1 cellular context compared by ENCODE assay signal in genomic region chr3:182136008-182136910, GRCh38.
TF ChIP-seq lines count a peak whose summit lies in the region.

No MANE protein-coding gene starts in this region.

TF ChIP-seq in HepG2, 621 proteins besides CTCF, POLR2A, EP300 and RAD21 (continued from another document and continues in another):
- TF ChIP-seq SOX5 (CRISPR knock-in tag; IDR thresholded peaks at IDR 0.05; ENCODE audit: borderline replicate concordance) (peak; percentile 67), TCF12 (IDR thresholded peaks at IDR 0.05) (no peak), TCF12 (CRISPR knock-in tag; IDR thresholded peaks at IDR 0.05) (no peak), FOXJ3 (CRISPR knock-in tag; IDR thresholded peaks at IDR 0.05; ENCODE audit: borderline replicate concordance) (peak; percentile 62; the same call in 1 of the 2 replicates), NR2F6 (IDR thresholded peaks at IDR 0.05) (no peak; the same call in 1 of the 2 replicates), NR2F6 (CRISPR knock-in tag; IDR thresholded peaks at IDR 0.05) (0 out of 2 replicates have a peak, but pooled peaks have one; percentile 20), HMG20A (CRISPR knock-in tag; IDR thresholded peaks at IDR 0.05; ENCODE audit: borderline replicate concordance) (peak; percentile 76; the same call in 1 of the 2 replicates), ZHX2 (IDR thresholded peaks at IDR 0.05; ENCODE audit: low read depth) (0 out of 2 replicates have a peak, but pooled peaks have one; percentile 33), ZHX2 (CRISPR knock-in tag; IDR thresholded peaks at IDR 0.05; ENCODE audit: borderline replicate concordance) (no peak), ZNF567 (CRISPR knock-in tag; IDR thresholded peaks at IDR 0.05; ENCODE audit: borderline replicate concordance) (no peak), FOXM1 (CRISPR knock-in tag; IDR thresholded peaks at IDR 0.05) (no peak), BCL6 (CRISPR knock-in tag; IDR thresholded peaks at IDR 0.05) (peak; percentile 88), MAFF (IDR thresholded peaks at IDR 0.05; ENCODE audit: low read depth, low read length) (peak; percentile 68), TEAD3 (CRISPR knock-in tag; optimal IDR thresholded peaks at IDR 0.05; ENCODE audit: borderline replicate concordance) (peak; percentile 31), TFAP4 (IDR thresholded peaks at IDR 0.05; ENCODE audit: borderline replicate concordance, low read depth) (peak; percentile 98), ZNF614 (CRISPR knock-in tag; IDR thresholded peaks at IDR 0.05; ENCODE audit: borderline replicate concordance) (0 out of 2 replicates have a peak, but pooled peaks have one; percentile 27), ATM (IDR thresholded peaks at IDR 0.05; ENCODE audit: borderline replicate concordance) (no peak), SP5 (CRISPR knock-in tag; IDR thresholded peaks at IDR 0.05; ENCODE audit: borderline replicate concordance, low read depth) (peak; percentile 61), ZMYM4 (CRISPR knock-in tag; IDR thresholded peaks at IDR 0.05) (peak; percentile 30; the same call in 1 of the 2 replicates), SAP130 (CRISPR knock-in tag; IDR thresholded peaks at IDR 0.05; ENCODE audit: low read depth) (peak; percentile 52), SKI (IDR thresholded peaks at IDR 0.05; ENCODE audit: partially characterized antibody) (peak; percentile 29), MIER3 (CRISPR knock-in tag; IDR thresholded peaks at IDR 0.05; ENCODE audit: borderline replicate concordance) (peak; percentile 42; the same call in 1 of the 2 replicates), ISL2 (CRISPR knock-in tag; IDR thresholded peaks at IDR 0.05) (peak; percentile 56; the same call in 1 of the 2 replicates), TBX3 (IDR thresholded peaks at IDR 0.05; ENCODE audit: borderline replicate concordance) (peak; percentile 87; the same call in 1 of the 2 replicates), PITX1 (CRISPR knock-in tag; IDR thresholded peaks at IDR 0.05) (peak; percentile 32; the same call in 1 of the 2 replicates), BCL3 (CRISPR knock-in tag; IDR thresholded peaks at IDR 0.05) (no peak), HOXA5 (CRISPR knock-in tag; IDR thresholded peaks at IDR 0.05) (peak; percentile 63; the same call in 1 of the 2 replicates), DPF2 (CRISPR knock-in tag; IDR thresholded peaks at IDR 0.05; ENCODE audit: borderline replicate concordance, low read depth) (0 out of 2 replicates have a peak, but pooled peaks have one; percentile 27), FOXO1 (CRISPR knock-in tag; IDR thresholded peaks at IDR 0.05) (peak; percentile 86; the same call in 1 of the 2 replicates)
- TF ChIP-seq, protein P1, sequence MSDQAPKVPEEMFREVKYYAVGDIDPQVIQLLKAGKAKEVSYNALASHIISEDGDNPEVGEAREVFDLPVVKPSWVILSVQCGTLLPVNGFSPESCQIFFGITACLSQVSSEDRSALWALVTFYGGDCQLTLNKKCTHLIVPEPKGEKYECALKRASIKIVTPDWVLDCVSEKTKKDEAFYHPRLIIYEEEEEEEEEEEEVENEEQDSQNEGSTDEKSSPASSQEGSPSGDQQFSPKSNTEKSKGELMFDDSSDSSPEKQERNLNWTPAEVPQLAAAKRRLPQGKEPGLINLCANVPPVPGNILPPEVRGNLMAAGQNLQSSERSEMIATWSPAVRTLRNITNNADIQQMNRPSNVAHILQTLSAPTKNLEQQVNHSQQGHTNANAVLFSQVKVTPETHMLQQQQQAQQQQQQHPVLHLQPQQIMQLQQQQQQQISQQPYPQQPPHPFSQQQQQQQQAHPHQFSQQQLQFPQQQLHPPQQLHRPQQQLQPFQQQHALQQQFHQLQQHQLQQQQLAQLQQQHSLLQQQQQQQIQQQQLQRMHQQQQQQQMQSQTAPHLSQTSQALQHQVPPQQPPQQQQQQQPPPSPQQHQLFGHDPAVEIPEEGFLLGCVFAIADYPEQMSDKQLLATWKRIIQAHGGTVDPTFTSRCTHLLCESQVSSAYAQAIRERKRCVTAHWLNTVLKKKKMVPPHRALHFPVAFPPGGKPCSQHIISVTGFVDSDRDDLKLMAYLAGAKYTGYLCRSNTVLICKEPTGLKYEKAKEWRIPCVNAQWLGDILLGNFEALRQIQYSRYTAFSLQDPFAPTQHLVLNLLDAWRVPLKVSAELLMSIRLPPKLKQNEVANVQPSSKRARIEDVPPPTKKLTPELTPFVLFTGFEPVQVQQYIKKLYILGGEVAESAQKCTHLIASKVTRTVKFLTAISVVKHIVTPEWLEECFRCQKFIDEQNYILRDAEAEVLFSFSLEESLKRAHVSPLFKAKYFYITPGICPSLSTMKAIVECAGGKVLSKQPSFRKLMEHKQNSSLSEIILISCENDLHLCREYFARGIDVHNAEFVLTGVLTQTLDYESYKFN (CRISPR knock-in tag; conservative IDR thresholded peaks at IDR 0.05): peak; percentile 71
- TF ChIP-seq, protein P2, sequence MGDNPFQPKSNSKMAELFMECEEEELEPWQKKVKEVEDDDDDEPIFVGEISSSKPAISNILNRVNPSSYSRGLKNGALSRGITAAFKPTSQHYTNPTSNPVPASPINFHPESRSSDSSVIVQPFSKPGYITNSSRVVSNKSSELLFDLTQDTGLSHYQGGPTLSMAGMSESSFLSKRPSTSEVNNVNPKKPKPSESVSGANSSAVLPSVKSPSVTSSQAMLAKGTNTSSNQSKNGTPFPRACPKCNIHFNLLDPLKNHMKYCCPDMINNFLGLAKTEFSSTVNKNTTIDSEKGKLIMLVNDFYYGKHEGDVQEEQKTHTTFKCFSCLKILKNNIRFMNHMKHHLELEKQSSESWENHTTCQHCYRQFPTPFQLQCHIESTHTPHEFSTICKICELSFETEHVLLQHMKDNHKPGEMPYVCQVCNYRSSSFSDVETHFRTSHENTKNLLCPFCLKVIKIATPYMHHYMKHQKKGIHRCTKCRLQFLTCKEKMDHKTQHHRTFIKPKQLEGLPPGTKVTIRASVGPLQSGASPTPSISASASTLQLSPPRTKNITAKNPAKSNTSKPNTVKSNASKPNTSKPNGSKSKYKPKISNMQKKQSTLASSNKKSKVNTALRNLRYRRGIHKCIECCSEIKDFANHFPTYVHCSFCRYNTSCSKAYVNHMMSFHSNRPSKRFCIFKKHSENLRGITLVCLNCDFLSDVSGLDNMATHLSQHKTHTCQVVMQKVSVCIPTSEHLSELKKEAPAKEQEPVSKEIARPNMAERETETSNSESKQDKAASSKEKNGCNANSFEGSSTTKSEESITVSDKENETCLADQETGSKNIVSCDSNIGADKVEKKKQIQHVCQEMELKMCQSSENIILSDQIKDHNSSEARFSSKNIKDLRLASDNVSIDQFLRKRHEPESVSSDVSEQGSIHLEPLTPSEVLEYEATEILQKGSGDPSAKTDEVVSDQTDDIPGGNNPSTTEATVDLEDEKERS (CRISPR knock-in tag; IDR thresholded peaks at IDR 0.05): no peak
- TF ChIP-seq, protein P3, sequence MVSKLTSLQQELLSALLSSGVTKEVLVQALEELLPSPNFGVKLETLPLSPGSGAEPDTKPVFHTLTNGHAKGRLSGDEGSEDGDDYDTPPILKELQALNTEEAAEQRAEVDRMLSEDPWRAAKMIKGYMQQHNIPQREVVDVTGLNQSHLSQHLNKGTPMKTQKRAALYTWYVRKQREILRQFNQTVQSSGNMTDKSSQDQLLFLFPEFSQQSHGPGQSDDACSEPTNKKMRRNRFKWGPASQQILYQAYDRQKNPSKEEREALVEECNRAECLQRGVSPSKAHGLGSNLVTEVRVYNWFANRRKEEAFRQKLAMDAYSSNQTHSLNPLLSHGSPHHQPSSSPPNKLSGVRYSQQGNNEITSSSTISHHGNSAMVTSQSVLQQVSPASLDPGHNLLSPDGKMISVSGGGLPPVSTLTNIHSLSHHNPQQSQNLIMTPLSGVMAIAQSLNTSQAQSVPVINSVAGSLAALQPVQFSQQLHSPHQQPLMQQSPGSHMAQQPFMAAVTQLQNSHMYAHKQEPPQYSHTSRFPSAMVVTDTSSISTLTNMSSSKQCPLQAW (CRISPR knock-in tag; IDR thresholded peaks at IDR 0.05): 0 out of 2 replicates have a peak, but pooled peaks have one; percentile 20
- TF ChIP-seq, protein P4, sequence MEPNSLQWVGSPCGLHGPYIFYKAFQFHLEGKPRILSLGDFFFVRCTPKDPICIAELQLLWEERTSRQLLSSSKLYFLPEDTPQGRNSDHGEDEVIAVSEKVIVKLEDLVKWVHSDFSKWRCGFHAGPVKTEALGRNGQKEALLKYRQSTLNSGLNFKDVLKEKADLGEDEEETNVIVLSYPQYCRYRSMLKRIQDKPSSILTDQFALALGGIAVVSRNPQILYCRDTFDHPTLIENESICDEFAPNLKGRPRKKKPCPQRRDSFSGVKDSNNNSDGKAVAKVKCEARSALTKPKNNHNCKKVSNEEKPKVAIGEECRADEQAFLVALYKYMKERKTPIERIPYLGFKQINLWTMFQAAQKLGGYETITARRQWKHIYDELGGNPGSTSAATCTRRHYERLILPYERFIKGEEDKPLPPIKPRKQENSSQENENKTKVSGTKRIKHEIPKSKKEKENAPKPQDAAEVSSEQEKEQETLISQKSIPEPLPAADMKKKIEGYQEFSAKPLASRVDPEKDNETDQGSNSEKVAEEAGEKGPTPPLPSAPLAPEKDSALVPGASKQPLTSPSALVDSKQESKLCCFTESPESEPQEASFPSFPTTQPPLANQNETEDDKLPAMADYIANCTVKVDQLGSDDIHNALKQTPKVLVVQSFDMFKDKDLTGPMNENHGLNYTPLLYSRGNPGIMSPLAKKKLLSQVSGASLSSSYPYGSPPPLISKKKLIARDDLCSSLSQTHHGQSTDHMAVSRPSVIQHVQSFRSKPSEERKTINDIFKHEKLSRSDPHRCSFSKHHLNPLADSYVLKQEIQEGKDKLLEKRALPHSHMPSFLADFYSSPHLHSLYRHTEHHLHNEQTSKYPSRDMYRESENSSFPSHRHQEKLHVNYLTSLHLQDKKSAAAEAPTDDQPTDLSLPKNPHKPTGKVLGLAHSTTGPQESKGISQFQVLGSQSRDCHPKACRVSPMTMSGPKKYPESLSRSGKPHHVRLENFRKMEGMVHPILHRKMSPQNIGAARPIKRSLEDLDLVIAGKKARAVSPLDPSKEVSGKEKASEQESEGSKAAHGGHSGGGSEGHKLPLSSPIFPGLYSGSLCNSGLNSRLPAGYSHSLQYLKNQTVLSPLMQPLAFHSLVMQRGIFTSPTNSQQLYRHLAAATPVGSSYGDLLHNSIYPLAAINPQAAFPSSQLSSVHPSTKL (CRISPR knock-in tag; IDR thresholded peaks at IDR 0.05): peak; percentile 92
- TF ChIP-seq, protein P5, sequence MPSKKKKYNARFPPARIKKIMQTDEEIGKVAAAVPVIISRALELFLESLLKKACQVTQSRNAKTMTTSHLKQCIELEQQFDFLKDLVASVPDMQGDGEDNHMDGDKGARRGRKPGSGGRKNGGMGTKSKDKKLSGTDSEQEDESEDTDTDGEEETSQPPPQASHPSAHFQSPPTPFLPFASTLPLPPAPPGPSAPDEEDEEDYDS (CRISPR knock-in tag; IDR thresholded peaks at IDR 0.05): peak; percentile 21; the same call in 1 of the 2 replicates
- TF ChIP-seq, protein P6, sequence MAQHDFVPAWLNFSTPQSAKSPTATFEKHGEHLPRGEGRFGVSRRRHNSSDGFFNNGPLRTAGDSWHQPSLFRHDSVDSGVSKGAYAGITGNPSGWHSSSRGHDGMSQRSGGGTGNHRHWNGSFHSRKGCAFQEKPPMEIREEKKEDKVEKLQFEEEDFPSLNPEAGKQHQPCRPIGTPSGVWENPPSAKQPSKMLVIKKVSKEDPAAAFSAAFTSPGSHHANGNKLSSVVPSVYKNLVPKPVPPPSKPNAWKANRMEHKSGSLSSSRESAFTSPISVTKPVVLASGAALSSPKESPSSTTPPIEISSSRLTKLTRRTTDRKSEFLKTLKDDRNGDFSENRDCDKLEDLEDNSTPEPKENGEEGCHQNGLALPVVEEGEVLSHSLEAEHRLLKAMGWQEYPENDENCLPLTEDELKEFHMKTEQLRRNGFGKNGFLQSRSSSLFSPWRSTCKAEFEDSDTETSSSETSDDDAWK (CRISPR knock-in tag; IDR thresholded peaks at IDR 0.05): no peak
